13 cellular contexts compared by ENCODE assay signal in the genomic region with DNA sequence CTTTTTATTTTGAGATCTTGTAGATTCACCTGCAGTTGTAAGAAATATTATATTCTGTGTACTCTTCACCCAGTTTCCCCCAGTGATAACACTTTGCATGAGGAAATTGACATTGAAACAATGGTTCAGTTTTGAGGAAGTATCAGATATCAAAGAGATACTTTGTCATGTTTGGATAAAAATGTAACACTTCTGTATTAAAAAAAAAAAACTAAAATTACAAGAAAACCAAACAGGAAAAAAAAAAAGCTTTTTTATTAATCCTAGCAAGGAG.
DNase-seq lines count a peak whose midpoint lies in the region; ATAC-seq lines count a peak whose summit lies in the region.
"Had no signal": no experiment of that assay in that cellular context is flagged by ENCODE, and none has a peak within 500 bp of the region (broad histone marks: within the 10 kb centered on the region; RNA-seq: fewer than 3 reads in every experiment).

No MANE protein-coding gene starts in this region.

- peaks cover 82% of the 10 kb centered on the region for H3K4me1 Mint-ChIP-seq in activated CD8-positive, alpha-beta memory T cell treated with anti-CD3 and anti-CD28 coated beads, Interleukin-2, amount 10 ng/mL, durations not matched to agents 7 days and 5 days
- H3K4me1 Mint-ChIP-seq in activated CD4-positive, alpha-beta memory T cell treated with anti-CD3 and anti-CD28 coated beads, Interleukin-2, amount 10 ng/mL, durations not matched to agents 7 days and 5 days: peaks cover 92% of the 10 kb centered on the region
- peaks cover 81% of the 10 kb centered on the region for H3K4me1 Mint-ChIP-seq in stimulated activated effector memory CD8-positive, alpha-beta T cell treated with anti-CD3 and anti-CD28 coated beads, Interleukin-12 subunit alpha, Interleukin-12 subunit beta, amount 100 ng/mL, for 72 hours

- H3K36me3 Mint-ChIP-seq in activated CD8-positive, alpha-beta memory T cell treated with anti-CD3 and anti-CD28 coated beads, Interleukin-2, amount 10 ng/mL, durations not matched to agents 7 days and 5 days: peaks cover 27% of the 10 kb centered on the region
- peaks cover 17% of the 10 kb centered on the region for H3K36me3 Mint-ChIP-seq in activated CD4-positive, alpha-beta memory T cell treated with anti-CD3 and anti-CD28 coated beads, Interleukin-2, amount 10 ng/mL, durations not matched to agents 7 days and 5 days (ENCODE audit: low read depth)
- peaks cover 15% of the 10 kb centered on the region for H3K36me3 Mint-ChIP-seq in stimulated activated effector memory CD8-positive, alpha-beta T cell treated with anti-CD3 and anti-CD28 coated beads, Interleukin-12 subunit alpha, Interleukin-12 subunit beta, amount 100 ng/mL, for 72 hours

- H3K27me3 Mint-ChIP-seq in activated CD8-positive, alpha-beta memory T cell treated with anti-CD3 and anti-CD28 coated beads, Interleukin-2, amount 10 ng/mL, durations not matched to agents 7 days and 5 days: no peaks in the 10 kb centered on the region
- no peaks in the 10 kb centered on the region for H3K27me3 Mint-ChIP-seq in activated CD4-positive, alpha-beta memory T cell treated with anti-CD3 and anti-CD28 coated beads, Interleukin-2, amount 10 ng/mL, durations not matched to agents 7 days and 5 days

- H3K4me3 Mint-ChIP-seq in activated CD8-positive, alpha-beta memory T cell treated with anti-CD3 and anti-CD28 coated beads, Interleukin-2, amount 10 ng/mL, durations not matched to agents 7 days and 5 days: peak overlapping the region; percentile 58
- H3K4me3 Mint-ChIP-seq in activated CD4-positive, alpha-beta memory T cell treated with anti-CD3 and anti-CD28 coated beads, Interleukin-2, amount 10 ng/mL, durations not matched to agents 7 days and 5 days: peak overlapping the region; percentile 47
- peak overlapping the region; percentile 79 for H3K4me3 Mint-ChIP-seq in stimulated activated effector memory CD8-positive, alpha-beta T cell treated with anti-CD3 and anti-CD28 coated beads, Interleukin-12 subunit alpha, Interleukin-12 subunit beta, amount 100 ng/mL, for 72 hours

- no peak for ATAC-seq in activated CD8-positive, alpha-beta memory T cell treated with anti-CD3 and anti-CD28 coated beads, Interleukin-2, amount 10 ng/mL, durations not matched to agents 7 days and 5 days
- ATAC-seq in HG03378 (IDR thresholded peaks at IDR 0.05; ENCODE audit: unreplicated experiment): peak; percentile 7
- ATAC-seq in stimulated activated effector memory CD8-positive, alpha-beta T cell treated with anti-CD3 and anti-CD28 coated beads, Interleukin-12 subunit alpha, Interleukin-12 subunit beta, amount 100 ng/mL, for 72 hours: no peak
- ATAC-seq: psoas muscle had no signal

- no peak for DNase-seq in activated CD8-positive, alpha-beta memory T cell treated with anti-CD3 and anti-CD28 coated beads, Interleukin-2, amount 10 ng/mL, durations not matched to agents 7 days and 5 days
- no peak for DNase-seq in activated CD8-positive, alpha-beta memory T cell treated with anti-CD3 and anti-CD28 coated beads, Interleukin-2, amount 50 U/mL, for 48 hours
- no peak for DNase-seq in activated CD4-positive, alpha-beta memory T cell treated with anti-CD3 and anti-CD28 coated beads, Interleukin-2, amount 10 ng/mL, durations not matched to agents 7 days and 5 days
- no peak for DNase-seq in stimulated activated effector memory CD8-positive, alpha-beta T cell treated with anti-CD3 and anti-CD28 coated beads, Interleukin-12 subunit alpha, Interleukin-12 subunit beta, amount 100 ng/mL, for 72 hours (ENCODE audit: low spot score in 2 of 2)
- no peak for DNase-seq in activated effector memory CD4-positive, alpha-beta T cell treated with anti-CD3 and anti-CD28 coated beads, Interleukin-2, amount 50 U/mL, for 16 hours
- DNase-seq in stimulated activated CD4-positive, alpha-beta T cell treated with anti-CD3 and anti-CD28 coated beads, Interleukin-15, amount 100 ng/mL, for 24 hours: no peak
- no peak for DNase-seq in LoVo (ENCODE audit: low spot score)
- DNase-seq: caudate nucleus, Karpas-422, NCI-H510A treated with DMSO at 0.1 percent for 48 hours, psoas muscle, testis had no signal

- POLR2A ChIA-PET in activated CD4-positive, alpha-beta memory T cell treated with anti-CD3 and anti-CD28 coated beads, Interleukin-2, amount 10 ng/mL, durations not matched to agents 7 days and 5 days (lab: Charles Lee): interaction anchor here (0.6 to 13.6 kb wide), 24 partner anchors 11 to 311 kb away, joined by 3 to 572 read pairs (median 11); a partner anchor contains a TSS

- CTCF ChIA-PET in activated CD8-positive, alpha-beta memory T cell treated with anti-CD3 and anti-CD28 coated beads, Interleukin-2, amount 10 ng/mL, durations not matched to agents 7 days and 5 days (lab: Charles Lee): interaction anchor here (0.8 to 8.6 kb wide), 9 partner anchors 16 to 203 kb away, joined by 3 to 103 read pairs (median 7); a partner anchor contains a TSS
- CTCF ChIA-PET in activated CD4-positive, alpha-beta memory T cell treated with anti-CD3 and anti-CD28 coated beads, Interleukin-2, amount 10 ng/mL, durations not matched to agents 7 days and 5 days (lab: Charles Lee): interaction anchor here (0.6 to 9.1 kb wide), 14 partner anchors 13 to 304 kb away, joined by 3 to 103 read pairs (median 8); a partner anchor contains a TSS

- H3K9me3 Mint-ChIP-seq in activated CD8-positive, alpha-beta memory T cell treated with anti-CD3 and anti-CD28 coated beads, Interleukin-2, amount 10 ng/mL, durations not matched to agents 7 days and 5 days (ENCODE audit: low read depth): no peaks in the 10 kb centered on the region
- peaks cover 3% of the 10 kb centered on the region for H3K9me3 Mint-ChIP-seq in activated CD4-positive, alpha-beta memory T cell treated with anti-CD3 and anti-CD28 coated beads, Interleukin-2, amount 10 ng/mL, durations not matched to agents 7 days and 5 days
- H3K9me3 Mint-ChIP-seq in stimulated activated effector memory CD8-positive, alpha-beta T cell treated with anti-CD3 and anti-CD28 coated beads, Interleukin-12 subunit alpha, Interleukin-12 subunit beta, amount 100 ng/mL, for 72 hours: no peaks in the 10 kb centered on the region

- H3K27ac Mint-ChIP-seq in activated CD8-positive, alpha-beta memory T cell treated with anti-CD3 and anti-CD28 coated beads, Interleukin-2, amount 10 ng/mL, durations not matched to agents 7 days and 5 days: peak overlapping the region; percentile 99
- H3K27ac Mint-ChIP-seq in activated CD4-positive, alpha-beta memory T cell treated with anti-CD3 and anti-CD28 coated beads, Interleukin-2, amount 10 ng/mL, durations not matched to agents 7 days and 5 days: peak overlapping the region; percentile 100
- H3K27ac Mint-ChIP-seq in stimulated activated effector memory CD8-positive, alpha-beta T cell treated with anti-CD3 and anti-CD28 coated beads, Interleukin-12 subunit alpha, Interleukin-12 subunit beta, amount 100 ng/mL, for 72 hours: peak overlapping the region; percentile 97
